ENCODE assay signal across 16 cellular contexts in genomic region chr16:67549936-67550335, GRCh38. TPM values are rescaled to one million over a fixed set of nuclear protein-coding genes. Genes with fewer than 3 reads are reported as not detected.
A peak's percentile ranks its signal among the peaks of the same experiment; 100 is the strongest.
DNase-seq lines count a peak whose midpoint lies in the region; ATAC-seq and TF ChIP-seq lines count a peak whose summit lies in the region.
"Had no signal": no experiment of that assay in that cellular context is flagged by ENCODE, and none has a peak within 500 bp of the region (broad histone marks: within the 10 kb centered on the region; RNA-seq: fewer than 3 reads in every experiment).

No MANE protein-coding gene starts in this region.

- no peaks in the 10 kb centered on the region for H3K36me3 ChIP-seq in MM.1S (replicated peaks; ENCODE audit: insufficient read depth, low read length)
- H3K36me3 ChIP-seq in heart right ventricle: peaks cover 0 to 46% (median 20%) of the 10 kb centered on the region in 9 donors

- H3K4me2 ChIP-seq in MM.1S (ENCODE audit: low read depth, low read length): no peak overlapping the region

- H3K27me3 ChIP-seq in MM.1S (replicated peaks; ENCODE audit: insufficient read depth, low read length): no peaks in the 10 kb centered on the region
- no peaks in the 10 kb centered on the region for H3K27me3 ChIP-seq in heart right ventricle
- H3K27me3 ChIP-seq: right lobe of liver had no signal

- 36 to 53% methylated on average over 1 of the region's 1 CpG for WGBS in heart right ventricle, 2 donors

- peak overlapping the region; percentile 80 to 83 for H3K27ac Mint-ChIP-seq in activated naive CD4-positive, alpha-beta T cell treated with anti-CD3 and anti-CD28 coated beads, Interleukin-2, amount 50 U/mL, for 72 hours
- H3K27ac Mint-ChIP-seq in activated naive CD4-positive, alpha-beta T cell treated with anti-CD3 and anti-CD28 coated beads, Interleukin-2, amount 10 ng/mL, durations not matched to agents 7 days and 5 days: no peak overlapping the region
- H3K27ac Mint-ChIP-seq in stimulated activated effector memory CD8-positive, alpha-beta T cell treated with anti-CD3 and anti-CD28 coated beads, Interleukin-12 subunit alpha, Interleukin-12 subunit beta, amount 100 ng/mL, for 72 hours: peak overlapping the region; percentile 17

- DNase-seq in activated naive CD4-positive, alpha-beta T cell treated with anti-CD3 and anti-CD28 coated beads, Interleukin-2, amount 50 U/mL, for 72 hours (ENCODE audit: low spot score in 2 of 2): no peak
- DNase-seq in activated naive CD4-positive, alpha-beta T cell treated with anti-CD3 and anti-CD28 coated beads, Interleukin-2, amount 10 ng/mL, durations not matched to agents 7 days and 5 days: no peak
- DNase-seq in MM.1S (no peak), caudate nucleus (lab: John Stamatoyannopoulos, UW) (no peak), heart right ventricle (no peak)
- DNase-seq in stimulated activated effector memory CD8-positive, alpha-beta T cell treated with anti-CD3 and anti-CD28 coated beads, Interleukin-12 subunit alpha, Interleukin-12 subunit beta, amount 100 ng/mL, for 72 hours (ENCODE audit: low spot score in 2 of 2): no peak
- DNase-seq: activated gamma-delta T cell treated with Interleukin-2 at 50 U/mL for 16 hours; COR-L47; cortex of kidney; foreskin melanocyte; NCI-H187; NCI-H345; NK-92 treated with Interleukin-12 subunit alpha and Interleukin-12 subunit beta, amount 100 ng/mL, for 24 hours had no signal

- ATAC-seq in activated naive CD4-positive, alpha-beta T cell treated with anti-CD3 and anti-CD28 coated beads, Interleukin-2, amount 50 U/mL, for 72 hours: no peak
- no peak for ATAC-seq in stimulated activated effector memory CD8-positive, alpha-beta T cell treated with anti-CD3 and anti-CD28 coated beads, Interleukin-12 subunit alpha, Interleukin-12 subunit beta, amount 100 ng/mL, for 72 hours
- ATAC-seq in HG02840 (IDR thresholded peaks at IDR 0.05; ENCODE audit: low FRiP score, unreplicated experiment): no peak
- ATAC-seq in GM18870 (IDR thresholded peaks at IDR 0.05; ENCODE audit: unreplicated experiment): no peak
- ATAC-seq in heart right ventricle: no peak
- ATAC-seq: right lobe of liver had no signal

- peaks cover 79% of the 10 kb centered on the region for H3K79me2 ChIP-seq in MM.1S (ENCODE audit: low read length)

- H3K9me3 Mint-ChIP-seq in activated naive CD4-positive, alpha-beta T cell treated with anti-CD3 and anti-CD28 coated beads, Interleukin-2, amount 50 U/mL, for 72 hours: no peaks in the 10 kb centered on the region
- H3K9me3 Mint-ChIP-seq in activated naive CD4-positive, alpha-beta T cell treated with anti-CD3 and anti-CD28 coated beads, Interleukin-2, amount 10 ng/mL, durations not matched to agents 7 days and 5 days: no peaks in the 10 kb centered on the region
- no peaks in the 10 kb centered on the region for H3K9me3 Mint-ChIP-seq in stimulated activated effector memory CD8-positive, alpha-beta T cell treated with anti-CD3 and anti-CD28 coated beads, Interleukin-12 subunit alpha, Interleukin-12 subunit beta, amount 100 ng/mL, for 72 hours

- H3K9me3 ChIP-seq in MM.1S (replicated peaks; ENCODE audit: insufficient read depth, low read length) (no peaks in the 10 kb centered on the region), heart right ventricle (no peaks in the 10 kb centered on the region)
- H3K9me3 ChIP-seq: right lobe of liver had no signal

- H3F3A ChIP-seq in MM.1S (ENCODE audit: insufficient read depth, low read length): peaks cover 49% of the 10 kb centered on the region

- no peak overlapping the region for H3K4me3 ChIP-seq in MM.1S (ENCODE audit: low read length)
- H3K4me3 ChIP-seq in heart right ventricle: no peak overlapping the region
- H3K4me3 ChIP-seq: right lobe of liver had no signal

- no peak overlapping the region for H3K9ac ChIP-seq in MM.1S (ENCODE audit: low read length)

- H3K27me3 Mint-ChIP-seq in activated naive CD4-positive, alpha-beta T cell treated with anti-CD3 and anti-CD28 coated beads, Interleukin-2, amount 10 ng/mL, durations not matched to agents 7 days and 5 days: no peaks in the 10 kb centered on the region

- H3K4me3 Mint-ChIP-seq in activated naive CD4-positive, alpha-beta T cell treated with anti-CD3 and anti-CD28 coated beads, Interleukin-2, amount 10 ng/mL, durations not matched to agents 7 days and 5 days: no peak overlapping the region
- H3K4me3 Mint-ChIP-seq in stimulated activated effector memory CD8-positive, alpha-beta T cell treated with anti-CD3 and anti-CD28 coated beads, Interleukin-12 subunit alpha, Interleukin-12 subunit beta, amount 100 ng/mL, for 72 hours: no peak overlapping the region

- H3K27ac ChIP-seq in MM.1S (ENCODE audit: low read length): peak overlapping the region; percentile 98; the same call in 1 of the 2 replicates
- H3K27ac ChIP-seq in caudate nucleus (ENCODE audit: low read depth, low read length): peak overlapping the region; percentile 58
- H3K27ac ChIP-seq in heart right ventricle: peak overlapping the region in 1 of 10 donors; percentile 15
- H3K27ac ChIP-seq: right lobe of liver had no signal

- H3K36me3 Mint-ChIP-seq in activated naive CD4-positive, alpha-beta T cell treated with anti-CD3 and anti-CD28 coated beads, Interleukin-2, amount 50 U/mL, for 72 hours: peaks cover 0 to 7% of the 10 kb centered on the region in 2 donors
- H3K36me3 Mint-ChIP-seq in activated naive CD4-positive, alpha-beta T cell treated with anti-CD3 and anti-CD28 coated beads, Interleukin-2, amount 10 ng/mL, durations not matched to agents 7 days and 5 days: peaks cover 12% of the 10 kb centered on the region
- peaks cover 14% of the 10 kb centered on the region for H3K36me3 Mint-ChIP-seq in stimulated activated effector memory CD8-positive, alpha-beta T cell treated with anti-CD3 and anti-CD28 coated beads, Interleukin-12 subunit alpha, Interleukin-12 subunit beta, amount 100 ng/mL, for 72 hours

- H2AFZ ChIP-seq in MM.1S (ENCODE audit: low read length): no peak overlapping the region

- intact Hi-C loops in heart right ventricle (cut with DNase I): loop anchor here in 5 of 10 donors (10.0 kb wide), 3 partner anchors 95 to 1155 kb away; partner anchors contain the start of genes CARMIL2 (in 3 of the 5) and LCAT (in 1 of the 5)

- H3K4me1 Mint-ChIP-seq in activated naive CD4-positive, alpha-beta T cell treated with anti-CD3 and anti-CD28 coated beads, Interleukin-2, amount 10 ng/mL, durations not matched to agents 7 days and 5 days: peaks cover 69% of the 10 kb centered on the region
- H3K4me1 Mint-ChIP-seq in stimulated activated effector memory CD8-positive, alpha-beta T cell treated with anti-CD3 and anti-CD28 coated beads, Interleukin-12 subunit alpha, Interleukin-12 subunit beta, amount 100 ng/mL, for 72 hours: peaks cover 32% of the 10 kb centered on the region

- no peaks in the 10 kb centered on the region for H3K9me2 ChIP-seq in MM.1S (replicated peaks; ENCODE audit: insufficient read depth, low read length)

- TF ChIP-seq CTCF in MM.1S (IDR thresholded peaks at IDR 0.05; ENCODE audit: low read length) (no peak), heart right ventricle (IDR thresholded peaks at IDR 0.05) (no peak)

- H4K20me1 ChIP-seq in MM.1S (ENCODE audit: insufficient read depth, low read length): no peaks in the 10 kb centered on the region

- H3K4me1 ChIP-seq in MM.1S (ENCODE audit: low read length) (peaks cover 86% of the 10 kb centered on the region), heart right ventricle (peaks cover 19 to 74% (median 59%) of the 10 kb centered on the region in 9 donors)

- CTCF ChIA-PET in activated naive CD4-positive, alpha-beta T cell treated with anti-CD3 and anti-CD28 coated beads, Interleukin-2, amount 10 ng/mL, durations not matched to agents 7 days and 5 days (lab: Charles Lee): interaction anchor here (3.6 kb wide), 1 partner anchor 12 kb away, joined by 23 read pairs; the partner anchor contains the start of gene CTCF

RNA-seq across cellular contexts. Expression of gene CTCF, which starts 12.4 kb away (rescaled TPM):
- total RNA-seq in activated naive CD4-positive, alpha-beta T cell treated with anti-CD3 and anti-CD28 coated beads, Interleukin-2, amount 50 U/mL, for 72 hours: 10 to 100 TPM; 51.5 to 62.1 TPM
- 10 to 100 TPM; 20.5 to 31.0 (median 24.8) TPM for total RNA-seq in heart right ventricle
- polyA plus RNA-seq in heart right ventricle: 10 to 100 TPM; 11.9 to 20.7 TPM

RNA-seq across cellular contexts. Expression of gene RIPOR1, which starts 21.3 kb away (rescaled TPM):
- total RNA-seq in activated naive CD4-positive, alpha-beta T cell treated with anti-CD3 and anti-CD28 coated beads, Interleukin-2, amount 50 U/mL, for 72 hours: 10 to 100 TPM; 34.1 to 41.4 TPM
- total RNA-seq in heart right ventricle: 10 to 100 TPM; 45.9 to 86.1 (median 73.8) TPM
- polyA plus RNA-seq in heart right ventricle: 10 to 100 TPM; 40.0 to 66.9 TPM
